ENCODE assay signal across 40 cellular contexts in the genomic region with DNA sequence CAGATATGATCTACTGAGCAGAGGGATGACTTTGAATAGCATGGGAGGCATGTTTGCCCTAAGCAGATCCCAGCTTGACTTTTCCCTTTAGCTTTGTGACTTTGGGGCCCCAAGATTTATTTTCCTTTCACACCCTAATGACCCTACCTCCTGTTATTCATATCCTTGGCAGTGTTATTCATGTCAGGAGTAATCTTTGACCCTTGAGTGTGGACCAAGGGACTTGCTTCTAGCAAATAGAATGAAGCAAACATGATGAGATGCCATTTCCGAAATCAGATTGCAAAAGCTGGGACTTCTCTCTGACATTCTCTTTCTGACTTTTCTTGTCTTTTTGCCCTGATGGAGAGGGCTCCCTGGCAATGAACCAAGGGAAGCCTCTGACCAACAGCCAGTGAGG.
"Had no signal": no experiment of that assay in that cellular context is flagged by ENCODE, and none has a peak within 500 bp of the region (broad histone marks: within the 10 kb centered on the region; RNA-seq: fewer than 3 reads in every experiment).

No MANE protein-coding gene starts in this region.

- H3K4me1 Mint-ChIP-seq: activated naive CD4-positive, alpha-beta T cell treated with anti-CD3 and anti-CD28 coated beads, Interleukin-2, amount 10 ng/mL, durations not matched to agents 7 days and 5 days; activated naive CD4-positive, alpha-beta T cell treated with anti-CD3 and anti-CD28 coated beads, Interleukin-2, amount 50 U/mL, for 24 hours; activated naive CD8-positive, alpha-beta T cell treated with anti-CD3 and anti-CD28 coated beads for 36 hours; activated naive CD8-positive, alpha-beta T cell treated with anti-CD3 and anti-CD28 coated beads, Interleukin-2, amount 10 ng/mL, durations not matched to agents 7 days and 5 days; activated naive CD8-positive, alpha-beta T cell treated with anti-CD3 and anti-CD28 coated beads, Interleukin-2, amount 50 U/mL, for 24 hours; activated T-helper 17 cell treated with anti-CD3 and anti-CD28 coated beads, Interleukin-2, amount 50 U/mL, for 72 hours; central memory CD8-positive, alpha-beta T cell had no signal

- H3K4me1 ChIP-seq: adrenal gland, ascending aorta, body of pancreas, breast epithelium had no signal

- H3K9me3 ChIP-seq: adrenal gland, ascending aorta, body of pancreas, breast epithelium had no signal

- H3K9me3 Mint-ChIP-seq: activated naive CD4-positive, alpha-beta T cell treated with anti-CD3 and anti-CD28 coated beads, Interleukin-2, amount 50 U/mL, for 24 hours had no signal

- H3K27ac Mint-ChIP-seq: activated naive CD4-positive, alpha-beta T cell treated with anti-CD3 and anti-CD28 coated beads for 36 hours; activated naive CD4-positive, alpha-beta T cell treated with anti-CD3 and anti-CD28 coated beads, Interleukin-2, amount 10 ng/mL, durations not matched to agents 7 days and 5 days; activated naive CD4-positive, alpha-beta T cell treated with anti-CD3 and anti-CD28 coated beads, Interleukin-2, amount 50 U/mL, for 24 hours; activated naive CD4-positive, alpha-beta T cell treated with anti-CD3 and anti-CD28 coated beads, Interleukin-2, amount 50 U/mL, for 72 hours; activated naive CD8-positive, alpha-beta T cell; activated naive CD8-positive, alpha-beta T cell treated with anti-CD3 and anti-CD28 coated beads for 36 hours; activated naive CD8-positive, alpha-beta T cell treated with anti-CD3 and anti-CD28 coated beads, Interleukin-2, amount 10 ng/mL, durations not matched to agents 7 days and 5 days; activated naive CD8-positive, alpha-beta T cell treated with anti-CD3 and anti-CD28 coated beads, Interleukin-2, amount 50 U/mL, for 24 hours; activated T-cell treated with anti-CD3 and anti-CD28 coated beads, Interleukin-2, amount 50 U/mL, for 24 hours; activated T-cell treated with anti-CD3 and anti-CD28 coated beads, Interleukin-2, amount 50 U/mL, for 72 hours; activated T-helper 1 cell treated with anti-CD3 and anti-CD28 coated beads, Interleukin-12 subunit alpha, Interleukin-12 subunit beta, Interleukin-2, Interleukin-4 antibody, amounts not matched to agents 30 ng/mL and 10 ng/mL and 1 ng/mL, durations not matched to agents 14 hours and 24 hours and 36 hours; activated T-helper 17 cell treated with anti-CD3 and anti-CD28 coated beads, Interleukin-2, amount 50 U/mL, for 72 hours; activated T-helper 2 cell treated with anti-CD3 and anti-CD28 coated beads, Interferon-gamma antibody, Interleukin-2, Interleukin-4, amounts not matched to agents 10 μg/mL and 5 μg/mL and 100 μg/mL, durations not matched to agents 14 hours and 24 hours and 36 hours had no signal

- H3K4me3 ChIP-seq: adrenal gland, ascending aorta, body of pancreas, breast epithelium, cardiac muscle cell had no signal

- H3K27me3 ChIP-seq: adrenal gland, ascending aorta, body of pancreas, brain microvascular endothelial cell, breast epithelium, cardiac muscle cell had no signal

- DNase-seq: activated effector memory CD4-positive, alpha-beta T cell treated with anti-CD3 and anti-CD28 coated beads, Interleukin-2, amount 50 U/mL, for 16 hours; activated effector memory CD4-positive, alpha-beta T cell treated with Interleukin-2 at 50 U/mL for 16 hours; activated gamma-delta T cell; activated gamma-delta T cell treated with Interleukin-2 at 50 U/mL for 16 hours; activated naive CD4-positive, alpha-beta T cell; activated naive CD4-positive, alpha-beta T cell treated with anti-CD3 and anti-CD28 coated beads for 36 hours; activated naive CD4-positive, alpha-beta T cell treated with anti-CD3 and anti-CD28 coated beads, Interleukin-2, amount 10 ng/mL, durations not matched to agents 7 days and 5 days; activated naive CD4-positive, alpha-beta T cell treated with anti-CD3 and anti-CD28 coated beads, Interleukin-2, amount 50 U/mL, for 16 hours; activated naive CD4-positive, alpha-beta T cell treated with Interleukin-2 at 50 U/mL for 16 hours; activated naive CD8-positive, alpha-beta T cell treated with anti-CD3 and anti-CD28 coated beads for 36 hours; activated naive CD8-positive, alpha-beta T cell treated with anti-CD3 and anti-CD28 coated beads, Interleukin-2, amount 10 ng/mL, durations not matched to agents 7 days and 5 days; activated naive CD8-positive, alpha-beta T cell treated with anti-CD3 and anti-CD28 coated beads, Interleukin-2, amount 50 U/mL, for 24 hours; activated T-cell treated with anti-CD3 and anti-CD28 coated beads, Interleukin-2, amount 50 U/mL, for 1 hour; activated T-cell treated with anti-CD3 and anti-CD28 coated beads, Interleukin-2, amount 50 U/mL, for 24 hours; activated T-cell treated with anti-CD3 and anti-CD28 coated beads, Interleukin-2, amount 50 U/mL, for 4 hours; activated T-cell treated with anti-CD3 and anti-CD28 coated beads, Interleukin-2, amount 50 U/mL, for 48 hours; activated T-cell treated with anti-CD3 and anti-CD28 coated beads, Interleukin-2, amount 50 U/mL, for 72 hours; adrenal gland; amniotic stem cell; amygdala; anterior cingulate cortex; aorta; body of pancreas; brain microvascular endothelial cell; caudate nucleus; central memory CD4-positive, alpha-beta T cell; cerebellar nuclear complex had no signal

- ATAC-seq: activated naive CD4-positive, alpha-beta T cell treated with anti-CD3 and anti-CD28 coated beads, Interleukin-2, amount 50 U/mL, for 72 hours; activated T-cell treated with anti-CD3 and anti-CD28 coated beads, Interleukin-2, amount 50 U/mL, for 4 hours; activated T-cell treated with anti-CD3 and anti-CD28 coated beads, Interleukin-2, amount 50 U/mL, for 72 hours; activated T-helper 17 cell treated with anti-CD3 and anti-CD28 coated beads, Interleukin-2, amount 50 U/mL, for 72 hours; body of pancreas had no signal

- H3K36me3 ChIP-seq: adrenal gland, ascending aorta, brain microvascular endothelial cell, breast epithelium, cardiac muscle cell had no signal

- H3K36me3 Mint-ChIP-seq: activated naive CD4-positive, alpha-beta T cell treated with anti-CD3 and anti-CD28 coated beads, Interleukin-2, amount 10 ng/mL, durations not matched to agents 7 days and 5 days; activated naive CD4-positive, alpha-beta T cell treated with anti-CD3 and anti-CD28 coated beads, Interleukin-2, amount 50 U/mL, for 24 hours; activated naive CD8-positive, alpha-beta T cell treated with anti-CD3 and anti-CD28 coated beads, Interleukin-2, amount 10 ng/mL, durations not matched to agents 7 days and 5 days; brain had no signal

- FAIRE-seq: astrocyte, bronchial epithelial cell had no signal

- H3K4me3 Mint-ChIP-seq: activated naive CD4-positive, alpha-beta T cell treated with anti-CD3 and anti-CD28 coated beads for 36 hours; activated naive CD4-positive, alpha-beta T cell treated with anti-CD3 and anti-CD28 coated beads, Interleukin-2, amount 10 ng/mL, durations not matched to agents 7 days and 5 days; activated naive CD4-positive, alpha-beta T cell treated with anti-CD3 and anti-CD28 coated beads, Interleukin-2, amount 50 U/mL, for 24 hours; activated naive CD8-positive, alpha-beta T cell; activated naive CD8-positive, alpha-beta T cell treated with anti-CD3 and anti-CD28 coated beads for 36 hours; activated naive CD8-positive, alpha-beta T cell treated with anti-CD3 and anti-CD28 coated beads, Interleukin-2, amount 10 ng/mL, durations not matched to agents 7 days and 5 days; activated naive CD8-positive, alpha-beta T cell treated with anti-CD3 and anti-CD28 coated beads, Interleukin-2, amount 50 U/mL, for 24 hours; activated T-cell treated with anti-CD3 and anti-CD28 coated beads, Interleukin-2, amount 50 U/mL, for 24 hours; activated T-cell treated with anti-CD3 and anti-CD28 coated beads, Interleukin-2, amount 50 U/mL, for 4 hours; activated T-cell treated with anti-CD3 and anti-CD28 coated beads, Interleukin-2, amount 50 U/mL, for 72 hours; activated T-helper 1 cell treated with anti-CD3 and anti-CD28 coated beads, Interleukin-12 subunit alpha, Interleukin-12 subunit beta, Interleukin-2, Interleukin-4 antibody, amounts not matched to agents 30 ng/mL and 10 ng/mL and 1 ng/mL, durations not matched to agents 14 hours and 24 hours and 36 hours; activated T-helper 17 cell treated with anti-CD3 and anti-CD28 coated beads, Interleukin-2, amount 50 U/mL, for 72 hours; brain; central memory CD8-positive, alpha-beta T cell had no signal

- H3K27ac ChIP-seq: adrenal gland, ascending aorta, body of pancreas, brain microvascular endothelial cell, breast epithelium, cardiac muscle cell had no signal
